In genomic region chr1:237386362-237387143, GRCh38 we compare ENCODE assay signal across 8 cellular contexts.
DNase-seq lines count a peak whose midpoint lies in the region; ATAC-seq lines count a peak whose summit lies in the region.

No MANE protein-coding gene starts in this region.

- no peak for ATAC-seq in GM19452 (IDR thresholded peaks at IDR 0.05; ENCODE audit: unreplicated experiment)

- DNase-seq in SIG-M5 treated with dmso at 0.1 percent for 504 hours (lab: John Stamatoyannopoulos, UW; ENCODE audit: unreplicated experiment) (peak; percentile 37), SIG-M5 (lab: John Stamatoyannopoulos, UW) (no peak), MV-4-11 (lab: John Stamatoyannopoulos, UW) (peak; percentile 14), brain pericyte (ENCODE audit: low read depth, low spot score) (peak; percentile 4), myocyte (ENCODE audit: low read depth) (peak; percentile 28), NK-92 (lab: John Stamatoyannopoulos, UW; ENCODE audit: unreplicated experiment) (no peak), retina (no peak)

Comparison
In these comparisons a context has a peak if more than half of its experiments do, and no peak if none do; other contexts are left out.
1. DNase-seq: peak in SIG-M5 treated with dmso at 0.1 percent for 504 hours (single experiment), MV-4-11 (single experiment), brain pericyte (single experiment) and myocyte (single experiment); none in SIG-M5 (single experiment), NK-92 (single experiment) and retina (single experiment).